In genomic region chr15:36753173-36753572, GRCh38 we compare ENCODE assay signal across 27 cellular contexts.
"Had no signal": no experiment of that assay in that cellular context is flagged by ENCODE, and none has a peak within 500 bp of the region (broad histone marks: within the 10 kb centered on the region; RNA-seq: fewer than 3 reads in every experiment).

No MANE protein-coding gene starts in this region.

- H3K4me3 ChIP-seq: breast epithelium, colonic mucosa, dorsolateral prefrontal cortex, esophagus muscularis mucosa, left ventricle myocardium inferior, ovary, psoas muscle, right atrium auricular region, suprapubic skin, tibial nerve had no signal

- H3K36me3 ChIP-seq: breast epithelium, colonic mucosa, neutrophil, ovary, right atrium auricular region, suprapubic skin had no signal

- H3K4me3 Mint-ChIP-seq: activated B cell treated with CpG ODN at 0.5 μM for 24 hours; activated CD4-positive, alpha-beta T cell treated with anti-CD3 and anti-CD28 coated beads for 36 hours; activated naive CD8-positive, alpha-beta T cell treated with anti-CD3 and anti-CD28 coated beads for 36 hours; effector memory CD8-positive, alpha-beta T cell; natural killer cell treated with Interleukin-12 subunit alpha and Interleukin-12 subunit beta and Interleukin-15 and Interleukin-18, amount 100 ng/mL, for 72 hours; stimulated activated effector memory CD8-positive, alpha-beta T cell treated with anti-CD3 and anti-CD28 coated beads, Interleukin-12 subunit alpha, Interleukin-12 subunit beta, amount 100 ng/mL, for 72 hours; stimulated activated naive CD8-positive, alpha-beta T cell treated with anti-CD3 and anti-CD28 coated beads, Interleukin-15, amount 100 ng/mL, for 72 hours; T-helper 1 cell treated with Interleukin-12 subunit alpha and Interleukin-12 subunit beta and Interleukin-4 antibody, amounts not matched to agents 30 μg/mL and 1 μg/mL, for 36 hours had no signal

- H3K4me1 Mint-ChIP-seq: activated B cell treated with CpG ODN at 0.5 μM for 24 hours; activated CD4-positive, alpha-beta T cell treated with anti-CD3 and anti-CD28 coated beads for 36 hours; activated naive CD8-positive, alpha-beta T cell treated with anti-CD3 and anti-CD28 coated beads for 36 hours; stimulated activated effector memory CD8-positive, alpha-beta T cell treated with anti-CD3 and anti-CD28 coated beads, Interleukin-12 subunit alpha, Interleukin-12 subunit beta, amount 100 ng/mL, for 72 hours had no signal

- H3K27me3 ChIP-seq: breast epithelium, colonic mucosa, dorsolateral prefrontal cortex, esophagus muscularis mucosa, neutrophil, ovary, right atrium auricular region, suprapubic skin, tibial nerve had no signal

- H3K27me3 Mint-ChIP-seq: activated B cell treated with CpG ODN at 0.5 μM for 24 hours; activated CD4-positive, alpha-beta T cell treated with anti-CD3 and anti-CD28 coated beads for 36 hours; activated naive CD8-positive, alpha-beta T cell treated with anti-CD3 and anti-CD28 coated beads for 36 hours; effector memory CD8-positive, alpha-beta T cell; natural killer cell treated with Interleukin-12 subunit alpha and Interleukin-12 subunit beta and Interleukin-15 and Interleukin-18, amount 100 ng/mL, for 72 hours; stimulated activated naive CD8-positive, alpha-beta T cell treated with anti-CD3 and anti-CD28 coated beads, Interleukin-15, amount 100 ng/mL, for 72 hours had no signal

- H3K9me3 ChIP-seq: breast epithelium, colonic mucosa, esophagus muscularis mucosa, left ventricle myocardium inferior, neutrophil, ovary, psoas muscle, right atrium auricular region, suprapubic skin, tibial nerve had no signal

- H3K36me3 Mint-ChIP-seq: natural killer cell treated with Interleukin-12 subunit alpha and Interleukin-12 subunit beta and Interleukin-15 and Interleukin-18, amount 100 ng/mL, for 72 hours; stimulated activated effector memory CD8-positive, alpha-beta T cell treated with anti-CD3 and anti-CD28 coated beads, Interleukin-12 subunit alpha, Interleukin-12 subunit beta, amount 100 ng/mL, for 72 hours had no signal

- H3K9me3 Mint-ChIP-seq: activated B cell treated with CpG ODN at 0.5 μM for 24 hours; activated naive CD8-positive, alpha-beta T cell treated with anti-CD3 and anti-CD28 coated beads for 36 hours; effector memory CD8-positive, alpha-beta T cell; stimulated activated effector memory CD8-positive, alpha-beta T cell treated with anti-CD3 and anti-CD28 coated beads, Interleukin-12 subunit alpha, Interleukin-12 subunit beta, amount 100 ng/mL, for 72 hours had no signal

- ATAC-seq: activated CD4-positive, alpha-beta T cell treated with anti-CD3 and anti-CD28 coated beads for 36 hours; effector memory CD8-positive, alpha-beta T cell; natural killer cell treated with Interleukin-12 subunit alpha and Interleukin-12 subunit beta and Interleukin-15 and Interleukin-18, amount 100 ng/mL, for 72 hours; psoas muscle; stimulated activated effector memory CD8-positive, alpha-beta T cell treated with anti-CD3 and anti-CD28 coated beads, Interleukin-12 subunit alpha, Interleukin-12 subunit beta, amount 100 ng/mL, for 72 hours; stimulated activated naive CD8-positive, alpha-beta T cell treated with anti-CD3 and anti-CD28 coated beads, Interleukin-15, amount 100 ng/mL, for 72 hours had no signal

- H3K4me1 ChIP-seq: breast epithelium, colonic mucosa, esophagus muscularis mucosa, psoas muscle, right atrium auricular region, suprapubic skin, tibial nerve had no signal

- H3K27ac Mint-ChIP-seq: activated B cell treated with CpG ODN at 0.5 μM for 24 hours; activated CD4-positive, alpha-beta T cell treated with anti-CD3 and anti-CD28 coated beads for 36 hours; activated naive CD8-positive, alpha-beta T cell treated with anti-CD3 and anti-CD28 coated beads for 36 hours; effector memory CD8-positive, alpha-beta T cell; natural killer cell treated with Interleukin-12 subunit alpha and Interleukin-12 subunit beta and Interleukin-15 and Interleukin-18, amount 100 ng/mL, for 72 hours; stimulated activated effector memory CD8-positive, alpha-beta T cell treated with anti-CD3 and anti-CD28 coated beads, Interleukin-12 subunit alpha, Interleukin-12 subunit beta, amount 100 ng/mL, for 72 hours; stimulated activated naive CD8-positive, alpha-beta T cell treated with anti-CD3 and anti-CD28 coated beads, Interleukin-15, amount 100 ng/mL, for 72 hours; T-helper 1 cell treated with Interleukin-12 subunit alpha and Interleukin-12 subunit beta and Interleukin-4 antibody, amounts not matched to agents 30 μg/mL and 1 μg/mL, for 36 hours had no signal

- DNase-seq: activated B cell treated with CpG ODN at 0.5 μM for 24 hours; activated CD4-positive, alpha-beta T cell treated with anti-CD3 and anti-CD28 coated beads for 36 hours; activated CD4-positive, alpha-beta T cell treated with anti-CD3 and anti-CD28 coated beads, Interleukin-2, amount 50 U/mL, for 4 hours; activated naive CD4-positive, alpha-beta T cell treated with Interleukin-2 at 50 U/mL for 16 hours; activated naive CD8-positive, alpha-beta T cell treated with anti-CD3 and anti-CD28 coated beads for 36 hours; activated T-cell treated with anti-CD3 and anti-CD28 coated beads, Interleukin-2, amount 50 U/mL, for 48 hours; colonic mucosa; dorsolateral prefrontal cortex; effector memory CD8-positive, alpha-beta T cell; glutamatergic neuron; hippocampal formation; left ventricle myocardium inferior; mammary epithelial cell; midbrain; ovary; psoas muscle; stimulated activated naive CD8-positive, alpha-beta T cell treated with anti-CD3 and anti-CD28 coated beads, Interleukin-15, amount 100 ng/mL, for 72 hours; T1000 had no signal

- H3K27ac ChIP-seq: breast epithelium, colonic mucosa, dorsolateral prefrontal cortex, esophagus muscularis mucosa, left ventricle myocardium inferior, neutrophil, ovary, psoas muscle, right atrium auricular region, suprapubic skin, tibial nerve had no signal
